Comparison of ENCODE assay signal across 9 cellular contexts in genomic region chr10:61452655-61453641, GRCh38. TPM values are rescaled to one million over a fixed set of nuclear protein-coding genes. Genes with fewer than 3 reads are reported as not detected.
DNase-seq lines count a peak whose midpoint lies in the region; ATAC-seq and TF ChIP-seq lines count a peak whose summit lies in the region.
"Had no signal": no experiment of that assay in that cellular context is flagged by ENCODE, and none has a peak within 500 bp of the region (broad histone marks: within the 10 kb centered on the region; RNA-seq: fewer than 3 reads in every experiment).

TSS of gene TMEM26 (minus strand) at chr10:61453381. CDS start at chr10:61453081, 300 bp downstream.

- TF ChIP-seq CTCF in endodermal cell (conservative IDR thresholded peaks at IDR 0.05), result peak; percentile 19
- peak; percentile 37 for TF ChIP-seq CTCF in type B pancreatic cell (conservative IDR thresholded peaks at IDR 0.05)

- no peaks in the 10 kb centered on the region for H3K36me3 ChIP-seq in endodermal cell (ENCODE audit: control insufficient read depth, insufficient read depth, low read length)
- H3K36me3 ChIP-seq in mesenchymal stem cell (ENCODE audit: control insufficient read depth in 1 of 2, insufficient read depth in 2 of 2, low read depth in 1 of 2, low read length in 2 of 2), result no peaks in the 10 kb centered on the region

- 1 to 2% methylated on average over 9 to 58 of the region's 58 CpGs for WGBS in endodermal cell (ENCODE audit: insufficient coverage in 1 of 2, insufficient read length in 1 of 2), 2 experiments
- 3% methylated on average over 56 of the region's 58 CpGs for WGBS in mesenchymal stem cell

- H3K27ac Mint-ChIP-seq in activated T-cell treated with anti-CD3 and anti-CD28 coated beads, Interleukin-2, amount 50 U/mL, for 24 hours, result no peak within 1 kb of the TSS
- H3K27ac Mint-ChIP-seq in endodermal cell (no peak within 1 kb of the TSS), type B pancreatic cell (peak within 1 kb of the TSS; percentile 46)

- peaks cover 51% of the 10 kb centered on the region for H3K27me3 Mint-ChIP-seq in activated T-cell treated with anti-CD3 and anti-CD28 coated beads, Interleukin-2, amount 50 U/mL, for 24 hours
- H3K27me3 Mint-ChIP-seq in endodermal cell (ENCODE audit: insufficient read depth) (peaks cover 61% of the 10 kb centered on the region), type B pancreatic cell (peaks cover 53% of the 10 kb centered on the region)

- DNase-seq in activated T-cell treated with anti-CD3 and anti-CD28 coated beads, Interleukin-2, amount 50 U/mL, for 24 hours, result peak; percentile 30
- DNase-seq in activated T-cell treated with anti-CD3 and anti-CD28 coated beads for 4 hours, result no peak
- DNase-seq in endodermal cell, result peak; percentile 88
- peak; percentile 74 for DNase-seq in mesenchymal stem cell
- peak; percentile 76 for DNase-seq in type B pancreatic cell (ENCODE audit: extremely low spot score, unreplicated experiment)
- no peak for DNase-seq in NCI-H1105 treated with DMSO at 0.1 percent for 48 hours (lab: John Stamatoyannopoulos, UW)
- DNase-seq in stimulated activated CD4-positive, alpha-beta T cell treated with anti-CD3 and anti-CD28 coated beads, Interleukin-4, amount 100 ng/mL, for 1 hour, result no peak

- peak within 1 kb of the TSS; percentile 86 for H2BK120ac ChIP-seq in mesenchymal stem cell (ENCODE audit: low read depth, low read length)

- H3K4me3 Mint-ChIP-seq in activated T-cell treated with anti-CD3 and anti-CD28 coated beads, Interleukin-2, amount 50 U/mL, for 24 hours, result peak within 1 kb of the TSS; percentile 52
- H3K4me3 Mint-ChIP-seq in endodermal cell, result peak within 1 kb of the TSS; percentile 64
- H3K4me3 Mint-ChIP-seq in type B pancreatic cell, result peak within 1 kb of the TSS; percentile 90

- peak within 1 kb of the TSS; percentile 99 for H3K4me2 ChIP-seq in mesenchymal stem cell (ENCODE audit: low read length, poor library complexity, severe bottlenecking)

- peak within 1 kb of the TSS; percentile 55 for H2AFZ ChIP-seq in mesenchymal stem cell (ENCODE audit: low read depth, low read length)

- H3K9ac ChIP-seq in endodermal cell (ENCODE audit: extremely low read depth, low read length, poor library complexity, severe bottlenecking) (no peak within 1 kb of the TSS), mesenchymal stem cell (ENCODE audit: low read length) (peak within 1 kb of the TSS; percentile 52)

- peak within 1 kb of the TSS; percentile 88 to 91 for H2BK12ac ChIP-seq in mesenchymal stem cell (ENCODE audit: low read length in 2 of 2)

- no peak within 1 kb of the TSS for H2BK5ac ChIP-seq in mesenchymal stem cell (ENCODE audit: low read depth, low read length, poor library complexity, severe bottlenecking)

- peak within 1 kb of the TSS in 1 of 2 experiments; percentile 93 for H3K14ac ChIP-seq in mesenchymal stem cell (ENCODE audit: low read length in 2 of 2)

- H3K4me1 ChIP-seq in endodermal cell (ENCODE audit: control insufficient read depth, insufficient read depth, low read length), result no peaks in the 10 kb centered on the region
- H3K4me1 ChIP-seq in mesenchymal stem cell (ENCODE audit: control insufficient read depth, insufficient read depth, low read depth, low read length), result peaks cover 17% of the 10 kb centered on the region

- H2BK15ac ChIP-seq in mesenchymal stem cell (ENCODE audit: low read depth, poor library complexity, severe bottlenecking), result peak within 1 kb of the TSS; percentile 64

- peaks cover 49% of the 10 kb centered on the region for H3K27me3 ChIP-seq in endodermal cell (ENCODE audit: control insufficient read depth, insufficient read depth, low read length, poor library complexity, severe bottlenecking)
- H3K27me3 ChIP-seq in mesenchymal stem cell (ENCODE audit: control insufficient read depth in 1 of 2, insufficient read depth in 1 of 2, low read length in 2 of 2), result peaks cover 8 to 34% of the 10 kb centered on the region in 2 experiments

- no peaks in the 10 kb centered on the region for H3K36me3 Mint-ChIP-seq in activated T-cell treated with anti-CD3 and anti-CD28 coated beads, Interleukin-2, amount 50 U/mL, for 24 hours (ENCODE audit: low read depth)
- H3K36me3 Mint-ChIP-seq in endodermal cell (ENCODE audit: low read depth) (no peaks in the 10 kb centered on the region), type B pancreatic cell (no peaks in the 10 kb centered on the region)

- H3K79me1 ChIP-seq in mesenchymal stem cell (replicated peaks; ENCODE audit: low read length, poor library complexity, severe bottlenecking), result no peaks in the 10 kb centered on the region

- H3K23ac ChIP-seq in mesenchymal stem cell (ENCODE audit: low read length in 2 of 2), result peak within 1 kb of the TSS; percentile 1 to 83

- peak within 1 kb of the TSS; percentile 83 for H3K4me3 ChIP-seq in endodermal cell (ENCODE audit: low read length)
- peak within 1 kb of the TSS; percentile 63 to 79 for H3K4me3 ChIP-seq in mesenchymal stem cell (ENCODE audit: insufficient read depth in 1 of 2, low read depth in 1 of 2, low read length in 2 of 2)

- H3K4me1 Mint-ChIP-seq in activated T-cell treated with anti-CD3 and anti-CD28 coated beads, Interleukin-2, amount 50 U/mL, for 24 hours (ENCODE audit: low read depth), result peaks cover 10% of the 10 kb centered on the region
- H3K4me1 Mint-ChIP-seq in endodermal cell (peaks cover 9% of the 10 kb centered on the region), type B pancreatic cell (ENCODE audit: unreplicated experiment) (peaks cover 21% of the 10 kb centered on the region)

- peak within 1 kb of the TSS; percentile 95 for H4K8ac ChIP-seq in mesenchymal stem cell (ENCODE audit: low read length)

- H3K18ac ChIP-seq in mesenchymal stem cell (ENCODE audit: low read depth in 1 of 2, low read length in 2 of 2), result peak within 1 kb of the TSS; percentile 80 to 84

- H4K91ac ChIP-seq in mesenchymal stem cell (ENCODE audit: low read length), result peak within 1 kb of the TSS; percentile 98

- ATAC-seq in HG03442 (IDR thresholded peaks at IDR 0.05; ENCODE audit: unreplicated experiment), result no peak

- no peak within 1 kb of the TSS for H2AK5ac ChIP-seq in mesenchymal stem cell (ENCODE audit: low read length, severe bottlenecking)

- H3K27ac ChIP-seq in endodermal cell (ENCODE audit: low read depth, low read length) (no peak within 1 kb of the TSS), mesenchymal stem cell (ENCODE audit: low read length, poor library complexity, severe bottlenecking) (no peak within 1 kb of the TSS)
- H3K27ac ChIP-seq: C4-2B had no signal

- H3K4ac ChIP-seq in mesenchymal stem cell (ENCODE audit: low read depth in 1 of 2, low read length in 2 of 2), result peak within 1 kb of the TSS; percentile 72 to 78

- H3K9me3 Mint-ChIP-seq in activated T-cell treated with anti-CD3 and anti-CD28 coated beads, Interleukin-2, amount 50 U/mL, for 24 hours, result no peaks in the 10 kb centered on the region
- H3K9me3 Mint-ChIP-seq in endodermal cell (no peaks in the 10 kb centered on the region), type B pancreatic cell (no peaks in the 10 kb centered on the region)

- H3K9me3 ChIP-seq in endodermal cell (ENCODE audit: control insufficient read depth, low read length) (no peaks in the 10 kb centered on the region), mesenchymal stem cell (ENCODE audit: control insufficient read depth, low read length) (no peaks in the 10 kb centered on the region)

RNA-seq across cellular contexts. Expression of gene TMEM26, which starts in this region (rescaled TPM):
- under 1 TPM; 0.13 TPM for total RNA-seq in endodermal cell
- 0.18 TPM for polyA plus RNA-seq in endodermal cell (2013, experiment 1 of 2)
- 0.08 TPM for polyA plus RNA-seq in endodermal cell (2013, experiment 2 of 2)
- 11.6 TPM for polyA plus RNA-seq in mesenchymal stem cell (2013, experiment 1 of 2)
- 12.8 TPM for polyA plus RNA-seq in mesenchymal stem cell (2013, experiment 2 of 2)
- 0.79 and 3.4 TPM in 2 replicates for total RNA-seq in type B pancreatic cell (ENCODE audit: low replicate concordance)

Comparison
In these comparisons a context has a peak if more than half of its experiments do, and no peak if none do; other contexts are left out.
1. DNase-seq: peak in activated T-cell treated with anti-CD3 and anti-CD28 coated beads, Interleukin-2, amount 50 U/mL, for 24 hours (single experiment), mesenchymal stem cell (single experiment) and type B pancreatic cell (single experiment); none in activated T-cell treated with anti-CD3 and anti-CD28 coated beads for 4 hours (single experiment), NCI-H1105 treated with DMSO at 0.1 percent for 48 hours (single experiment) and stimulated activated CD4-positive, alpha-beta T cell treated with anti-CD3 and anti-CD28 coated beads, Interleukin-4, amount 100 ng/mL, for 1 hour (single experiment).
2. Peak in DNase-seq and H3K4me3 ChIP-seq in endodermal cell; RNA of the gene not detected or under 1 TPM.
3. Peak in every context shown above with its lines, with median percentiles within 50 percentile points of each other: H3K4me3 Mint-ChIP-seq.